ENCODE assay signal across 1 cellular context in the genomic region with DNA sequence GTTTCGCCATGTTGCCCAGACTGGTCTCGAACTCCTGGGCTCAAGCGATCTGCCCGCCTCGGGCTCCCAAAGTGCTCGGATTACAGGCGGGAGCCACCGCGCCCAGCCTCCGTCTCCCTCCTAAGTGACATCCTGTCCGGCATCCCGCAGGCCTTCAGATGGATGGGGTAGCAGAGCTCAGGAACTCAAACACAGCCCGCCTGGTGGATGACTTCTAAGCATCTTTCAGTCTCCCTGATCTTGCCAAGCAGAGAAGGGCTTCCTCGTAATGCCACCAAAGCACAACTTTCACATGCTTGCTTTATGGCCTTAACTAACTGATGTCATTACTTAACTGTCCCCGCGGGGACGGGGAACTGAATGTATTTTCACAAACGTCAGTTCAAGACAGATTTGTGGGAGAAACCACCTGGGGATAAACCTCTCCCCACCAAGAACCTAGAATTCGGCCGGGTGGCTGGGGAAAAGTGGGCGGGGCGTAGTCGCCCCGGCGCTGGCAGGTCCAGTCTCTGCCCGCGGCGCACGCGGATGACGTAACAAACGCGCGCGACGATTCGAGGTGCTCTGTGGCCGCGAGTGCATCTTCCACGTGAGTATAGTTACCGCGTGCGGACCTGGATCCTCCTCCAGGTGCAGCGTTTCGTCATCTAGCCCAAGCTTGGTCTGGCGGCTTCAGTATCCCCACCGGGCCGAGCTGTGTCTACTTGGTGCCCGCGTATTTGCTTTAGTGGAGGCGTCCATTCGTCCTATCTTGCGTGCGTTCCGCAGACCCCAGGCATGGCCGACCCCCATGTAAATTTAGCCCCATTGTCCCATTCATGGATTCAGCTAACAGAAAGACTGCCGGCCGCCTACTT.
A peak's percentile ranks its signal among the peaks of the same experiment; 100 is the strongest.
TF ChIP-seq lines count a peak whose summit lies in the region.

A gene with protein sequence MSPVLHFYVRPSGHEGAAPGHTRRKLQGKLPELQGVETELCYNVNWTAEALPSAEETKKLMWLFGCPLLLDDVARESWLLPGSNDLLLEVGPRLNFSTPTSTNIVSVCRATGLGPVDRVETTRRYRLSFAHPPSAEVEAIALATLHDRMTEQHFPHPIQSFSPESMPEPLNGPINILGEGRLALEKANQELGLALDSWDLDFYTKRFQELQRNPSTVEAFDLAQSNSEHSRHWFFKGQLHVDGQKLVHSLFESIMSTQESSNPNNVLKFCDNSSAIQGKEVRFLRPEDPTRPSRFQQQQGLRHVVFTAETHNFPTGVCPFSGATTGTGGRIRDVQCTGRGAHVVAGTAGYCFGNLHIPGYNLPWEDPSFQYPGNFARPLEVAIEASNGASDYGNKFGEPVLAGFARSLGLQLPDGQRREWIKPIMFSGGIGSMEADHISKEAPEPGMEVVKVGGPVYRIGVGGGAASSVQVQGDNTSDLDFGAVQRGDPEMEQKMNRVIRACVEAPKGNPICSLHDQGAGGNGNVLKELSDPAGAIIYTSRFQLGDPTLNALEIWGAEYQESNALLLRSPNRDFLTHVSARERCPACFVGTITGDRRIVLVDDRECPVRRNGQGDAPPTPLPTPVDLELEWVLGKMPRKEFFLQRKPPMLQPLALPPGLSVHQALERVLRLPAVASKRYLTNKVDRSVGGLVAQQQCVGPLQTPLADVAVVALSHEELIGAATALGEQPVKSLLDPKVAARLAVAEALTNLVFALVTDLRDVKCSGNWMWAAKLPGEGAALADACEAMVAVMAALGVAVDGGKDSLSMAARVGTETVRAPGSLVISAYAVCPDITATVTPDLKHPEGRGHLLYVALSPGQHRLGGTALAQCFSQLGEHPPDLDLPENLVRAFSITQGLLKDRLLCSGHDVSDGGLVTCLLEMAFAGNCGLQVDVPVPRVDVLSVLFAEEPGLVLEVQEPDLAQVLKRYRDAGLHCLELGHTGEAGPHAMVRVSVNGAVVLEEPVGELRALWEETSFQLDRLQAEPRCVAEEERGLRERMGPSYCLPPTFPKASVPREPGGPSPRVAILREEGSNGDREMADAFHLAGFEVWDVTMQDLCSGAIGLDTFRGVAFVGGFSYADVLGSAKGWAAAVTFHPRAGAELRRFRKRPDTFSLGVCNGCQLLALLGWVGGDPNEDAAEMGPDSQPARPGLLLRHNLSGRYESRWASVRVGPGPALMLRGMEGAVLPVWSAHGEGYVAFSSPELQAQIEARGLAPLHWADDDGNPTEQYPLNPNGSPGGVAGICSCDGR (N-terminal part only) (plus strand): TSS at position 539 of the 857 bp plus-strand sequence. CDS start 4,649 bp downstream, outside the sequence.

TF ChIP-seq in HepG2, 621 proteins besides CTCF, POLR2A, EP300 and RAD21 (continued from another document and continues in another):
- TF ChIP-seq, protein P1, sequence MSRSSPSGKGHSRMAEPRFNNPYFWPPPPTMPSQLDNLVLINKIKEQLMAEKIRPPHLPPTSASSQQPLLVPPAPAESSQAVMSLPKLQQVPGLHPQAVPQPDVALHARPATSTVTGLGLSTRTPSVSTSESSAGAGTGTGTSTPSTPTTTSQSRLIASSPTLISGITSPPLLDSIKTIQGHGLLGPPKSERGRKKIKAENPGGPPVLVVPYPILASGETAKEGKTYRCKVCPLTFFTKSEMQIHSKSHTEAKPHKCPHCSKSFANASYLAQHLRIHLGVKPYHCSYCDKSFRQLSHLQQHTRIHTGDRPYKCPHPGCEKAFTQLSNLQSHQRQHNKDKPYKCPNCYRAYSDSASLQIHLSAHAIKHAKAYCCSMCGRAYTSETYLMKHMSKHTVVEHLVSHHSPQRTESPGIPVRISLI (CRISPR knock-in tag; IDR thresholded peaks at IDR 0.05; ENCODE audit: borderline replicate concordance), result no peak; the same call in 1 of the 2 replicates
- TF ChIP-seq, protein P2, sequence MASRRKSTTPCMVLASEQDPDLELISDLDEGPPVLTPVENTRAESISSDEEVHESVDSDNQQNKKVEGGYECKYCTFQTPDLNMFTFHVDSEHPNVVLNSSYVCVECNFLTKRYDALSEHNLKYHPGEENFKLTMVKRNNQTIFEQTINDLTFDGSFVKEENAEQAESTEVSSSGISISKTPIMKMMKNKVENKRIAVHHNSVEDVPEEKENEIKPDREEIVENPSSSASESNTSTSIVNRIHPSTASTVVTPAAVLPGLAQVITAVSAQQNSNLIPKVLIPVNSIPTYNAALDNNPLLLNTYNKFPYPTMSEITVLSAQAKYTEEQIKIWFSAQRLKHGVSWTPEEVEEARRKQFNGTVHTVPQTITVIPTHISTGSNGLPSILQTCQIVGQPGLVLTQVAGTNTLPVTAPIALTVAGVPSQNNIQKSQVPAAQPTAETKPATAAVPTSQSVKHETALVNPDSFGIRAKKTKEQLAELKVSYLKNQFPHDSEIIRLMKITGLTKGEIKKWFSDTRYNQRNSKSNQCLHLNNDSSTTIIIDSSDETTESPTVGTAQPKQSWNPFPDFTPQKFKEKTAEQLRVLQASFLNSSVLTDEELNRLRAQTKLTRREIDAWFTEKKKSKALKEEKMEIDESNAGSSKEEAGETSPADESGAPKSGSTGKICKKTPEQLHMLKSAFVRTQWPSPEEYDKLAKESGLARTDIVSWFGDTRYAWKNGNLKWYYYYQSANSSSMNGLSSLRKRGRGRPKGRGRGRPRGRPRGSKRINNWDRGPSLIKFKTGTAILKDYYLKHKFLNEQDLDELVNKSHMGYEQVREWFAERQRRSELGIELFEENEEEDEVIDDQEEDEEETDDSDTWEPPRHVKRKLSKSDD (CRISPR knock-in tag; IDR thresholded peaks at IDR 0.05; ENCODE audit: low read depth), result peak; percentile 88; the same call in 1 of the 2 replicates
- TF ChIP-seq MAF1 (CRISPR knock-in tag; IDR thresholded peaks at IDR 0.05; ENCODE audit: borderline replicate concordance), result no peak
- 0 out of 2 replicates have a peak, but pooled peaks have one; percentile 11 for TF ChIP-seq GLI4 (CRISPR knock-in tag; IDR thresholded peaks at IDR 0.05; ENCODE audit: borderline replicate concordance)
- no peak for TF ChIP-seq CCAR2 (optimal IDR thresholded peaks at IDR 0.05; ENCODE audit: low read depth, low read length)
- no peak for TF ChIP-seq ZC3H4 (CRISPR knock-in tag; IDR thresholded peaks at IDR 0.05; ENCODE audit: borderline replicate concordance)
- TF ChIP-seq EED (CRISPR knock-in tag; IDR thresholded peaks at IDR 0.05), result no peak
- TF ChIP-seq, protein P3, sequence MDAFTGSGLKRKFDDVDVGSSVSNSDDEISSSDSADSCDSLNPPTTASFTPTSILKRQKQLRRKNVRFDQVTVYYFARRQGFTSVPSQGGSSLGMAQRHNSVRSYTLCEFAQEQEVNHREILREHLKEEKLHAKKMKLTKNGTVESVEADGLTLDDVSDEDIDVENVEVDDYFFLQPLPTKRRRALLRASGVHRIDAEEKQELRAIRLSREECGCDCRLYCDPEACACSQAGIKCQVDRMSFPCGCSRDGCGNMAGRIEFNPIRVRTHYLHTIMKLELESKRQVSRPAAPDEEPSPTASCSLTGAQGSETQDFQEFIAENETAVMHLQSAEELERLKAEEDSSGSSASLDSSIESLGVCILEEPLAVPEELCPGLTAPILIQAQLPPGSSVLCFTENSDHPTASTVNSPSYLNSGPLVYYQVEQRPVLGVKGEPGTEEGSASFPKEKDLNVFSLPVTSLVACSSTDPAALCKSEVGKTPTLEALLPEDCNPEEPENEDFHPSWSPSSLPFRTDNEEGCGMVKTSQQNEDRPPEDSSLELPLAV (CRISPR knock-in tag; conservative IDR thresholded peaks at IDR 0.05; ENCODE audit: low read depth), result no peak
- 0 out of 2 replicates have a peak, but pooled peaks have one; percentile 5 for TF ChIP-seq RFXAP (CRISPR knock-in tag; IDR thresholded peaks at IDR 0.05; ENCODE audit: borderline replicate concordance)
- no peak for TF ChIP-seq TRIM24 (CRISPR knock-in tag; IDR thresholded peaks at IDR 0.05)
- TF ChIP-seq ZSCAN20 (CRISPR knock-in tag; IDR thresholded peaks at IDR 0.05; ENCODE audit: borderline replicate concordance), result no peak
- TF ChIP-seq ZNF224 (CRISPR knock-in tag; IDR thresholded peaks at IDR 0.05), result peak; percentile 53; the same call in 1 of the 2 replicates
- TF ChIP-seq, protein P4, sequence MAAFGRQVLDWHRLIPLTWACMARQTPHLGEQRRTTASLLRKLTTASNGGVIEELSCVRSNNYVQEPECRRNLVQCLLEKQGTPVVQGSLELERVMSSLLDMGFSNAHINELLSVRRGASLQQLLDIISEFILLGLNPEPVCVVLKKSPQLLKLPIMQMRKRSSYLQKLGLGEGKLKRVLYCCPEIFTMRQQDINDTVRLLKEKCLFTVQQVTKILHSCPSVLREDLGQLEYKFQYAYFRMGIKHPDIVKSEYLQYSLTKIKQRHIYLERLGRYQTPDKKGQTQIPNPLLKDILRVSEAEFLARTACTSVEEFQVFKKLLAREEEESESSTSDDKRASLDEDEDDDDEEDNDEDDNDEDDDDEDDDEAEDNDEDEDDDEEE (CRISPR knock-in tag; IDR thresholded peaks at IDR 0.05), result no peak; the same call in 1 of the 2 replicates
- no peak for TF ChIP-seq PAF1 (CRISPR knock-in tag; IDR thresholded peaks at IDR 0.05)
- TF ChIP-seq NFATC3 (CRISPR knock-in tag; IDR thresholded peaks at IDR 0.05), result no peak
- TF ChIP-seq, protein P5, sequence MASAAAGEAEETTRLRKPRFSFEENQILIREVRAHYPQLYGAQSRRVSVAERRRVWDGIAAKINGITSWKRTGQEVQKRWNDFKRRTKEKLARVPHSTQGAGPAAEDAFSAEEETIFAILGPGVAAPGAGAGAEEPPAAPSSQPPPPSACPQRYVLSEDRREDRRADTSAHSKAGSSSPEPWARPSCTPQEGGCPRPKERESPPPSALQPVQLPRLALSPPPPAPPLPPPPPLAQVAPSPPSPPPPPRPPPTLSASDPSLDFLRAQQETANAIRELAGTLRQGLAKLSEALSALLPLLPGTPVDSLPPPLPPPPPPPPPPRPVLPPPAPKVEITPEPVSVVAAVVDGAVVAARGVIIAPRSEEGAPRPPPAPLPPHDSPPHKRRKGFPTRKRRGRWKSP (CRISPR knock-in tag; IDR thresholded peaks at IDR 0.05), result peak; percentile 83
- peak; percentile 98 for TF ChIP-seq SIN3A (IDR thresholded peaks at IDR 0.05; ENCODE audit: borderline replicate concordance, low read depth, low read length)
- TF ChIP-seq, protein P6, sequence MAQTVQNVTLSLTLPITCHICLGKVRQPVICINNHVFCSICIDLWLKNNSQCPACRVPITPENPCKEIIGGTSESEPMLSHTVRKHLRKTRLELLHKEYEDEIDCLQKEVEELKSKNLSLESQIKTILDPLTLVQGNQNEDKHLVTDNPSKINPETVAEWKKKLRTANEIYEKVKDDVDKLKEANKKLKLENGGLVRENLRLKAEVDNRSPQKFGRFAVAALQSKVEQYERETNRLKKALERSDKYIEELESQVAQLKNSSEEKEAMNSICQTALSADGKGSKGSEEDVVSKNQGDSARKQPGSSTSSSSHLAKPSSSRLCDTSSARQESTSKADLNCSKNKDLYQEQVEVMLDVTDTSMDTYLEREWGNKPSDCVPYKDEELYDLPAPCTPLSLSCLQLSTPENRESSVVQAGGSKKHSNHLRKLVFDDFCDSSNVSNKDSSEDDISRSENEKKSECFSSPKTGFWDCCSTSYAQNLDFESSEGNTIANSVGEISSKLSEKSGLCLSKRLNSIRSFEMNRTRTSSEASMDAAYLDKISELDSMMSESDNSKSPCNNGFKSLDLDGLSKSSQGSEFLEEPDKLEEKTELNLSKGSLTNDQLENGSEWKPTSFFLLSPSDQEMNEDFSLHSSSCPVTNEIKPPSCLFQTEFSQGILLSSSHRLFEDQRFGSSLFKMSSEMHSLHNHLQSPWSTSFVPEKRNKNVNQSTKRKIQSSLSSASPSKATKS (CRISPR knock-in tag; IDR thresholded peaks at IDR 0.05), result no peak
- no peak for TF ChIP-seq ZNF549 (CRISPR knock-in tag; IDR thresholded peaks at IDR 0.05)
- TF ChIP-seq, protein P7, sequence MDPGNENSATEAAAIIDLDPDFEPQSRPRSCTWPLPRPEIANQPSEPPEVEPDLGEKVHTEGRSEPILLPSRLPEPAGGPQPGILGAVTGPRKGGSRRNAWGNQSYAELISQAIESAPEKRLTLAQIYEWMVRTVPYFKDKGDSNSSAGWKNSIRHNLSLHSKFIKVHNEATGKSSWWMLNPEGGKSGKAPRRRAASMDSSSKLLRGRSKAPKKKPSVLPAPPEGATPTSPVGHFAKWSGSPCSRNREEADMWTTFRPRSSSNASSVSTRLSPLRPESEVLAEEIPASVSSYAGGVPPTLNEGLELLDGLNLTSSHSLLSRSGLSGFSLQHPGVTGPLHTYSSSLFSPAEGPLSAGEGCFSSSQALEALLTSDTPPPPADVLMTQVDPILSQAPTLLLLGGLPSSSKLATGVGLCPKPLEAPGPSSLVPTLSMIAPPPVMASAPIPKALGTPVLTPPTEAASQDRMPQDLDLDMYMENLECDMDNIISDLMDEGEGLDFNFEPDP (CRISPR knock-in tag; conservative IDR thresholded peaks at IDR 0.05), result 0 out of 2 replicates have a peak, but pooled peaks have one; percentile 43
- TF ChIP-seq, protein P8, sequence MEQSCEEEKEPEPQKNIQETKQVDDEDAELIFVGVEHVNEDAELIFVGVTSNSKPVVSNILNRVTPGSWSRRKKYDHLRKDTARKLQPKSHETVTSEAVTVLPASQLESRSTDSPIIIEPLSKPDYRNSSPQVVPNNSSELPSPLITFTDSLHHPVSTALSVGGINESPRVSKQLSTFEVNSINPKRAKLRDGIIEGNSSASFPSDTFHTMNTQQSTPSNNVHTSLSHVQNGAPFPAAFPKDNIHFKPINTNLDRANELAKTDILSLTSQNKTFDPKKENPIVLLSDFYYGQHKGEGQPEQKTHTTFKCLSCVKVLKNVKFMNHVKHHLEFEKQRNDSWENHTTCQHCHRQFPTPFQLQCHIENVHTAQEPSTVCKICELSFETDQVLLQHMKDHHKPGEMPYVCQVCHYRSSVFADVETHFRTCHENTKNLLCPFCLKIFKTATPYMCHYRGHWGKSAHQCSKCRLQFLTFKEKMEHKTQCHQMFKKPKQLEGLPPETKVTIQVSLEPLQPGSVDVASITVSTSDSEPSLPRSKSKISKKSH (CRISPR knock-in tag; IDR thresholded peaks at IDR 0.05; ENCODE audit: borderline replicate concordance), result peak; percentile 58; the same call in 1 of the 2 replicates
- peak; percentile 76 for TF ChIP-seq GABPB1 (CRISPR knock-in tag; IDR thresholded peaks at IDR 0.05)
- no peak for TF ChIP-seq KDM1A (CRISPR knock-in tag; IDR thresholded peaks at IDR 0.05)
- TF ChIP-seq ZNF850 (CRISPR knock-in tag; conservative IDR thresholded peaks at IDR 0.05), result no peak
- TF ChIP-seq, protein P9, sequence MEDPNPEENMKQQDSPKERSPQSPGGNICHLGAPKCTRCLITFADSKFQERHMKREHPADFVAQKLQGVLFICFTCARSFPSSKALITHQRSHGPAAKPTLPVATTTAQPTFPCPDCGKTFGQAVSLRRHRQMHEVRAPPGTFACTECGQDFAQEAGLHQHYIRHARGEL (CRISPR knock-in tag; IDR thresholded peaks at IDR 0.05), result no peak
- TF ChIP-seq ZNF263 (CRISPR knock-in tag; IDR thresholded peaks at IDR 0.05), result no peak
- TF ChIP-seq ONECUT2 (CRISPR knock-in tag; IDR thresholded peaks at IDR 0.05), result no peak
- TF ChIP-seq SMARCC2 (IDR thresholded peaks at IDR 0.05), result no peak
